Comparison of ENCODE assay signal across 23 cellular contexts in the genomic region with DNA sequence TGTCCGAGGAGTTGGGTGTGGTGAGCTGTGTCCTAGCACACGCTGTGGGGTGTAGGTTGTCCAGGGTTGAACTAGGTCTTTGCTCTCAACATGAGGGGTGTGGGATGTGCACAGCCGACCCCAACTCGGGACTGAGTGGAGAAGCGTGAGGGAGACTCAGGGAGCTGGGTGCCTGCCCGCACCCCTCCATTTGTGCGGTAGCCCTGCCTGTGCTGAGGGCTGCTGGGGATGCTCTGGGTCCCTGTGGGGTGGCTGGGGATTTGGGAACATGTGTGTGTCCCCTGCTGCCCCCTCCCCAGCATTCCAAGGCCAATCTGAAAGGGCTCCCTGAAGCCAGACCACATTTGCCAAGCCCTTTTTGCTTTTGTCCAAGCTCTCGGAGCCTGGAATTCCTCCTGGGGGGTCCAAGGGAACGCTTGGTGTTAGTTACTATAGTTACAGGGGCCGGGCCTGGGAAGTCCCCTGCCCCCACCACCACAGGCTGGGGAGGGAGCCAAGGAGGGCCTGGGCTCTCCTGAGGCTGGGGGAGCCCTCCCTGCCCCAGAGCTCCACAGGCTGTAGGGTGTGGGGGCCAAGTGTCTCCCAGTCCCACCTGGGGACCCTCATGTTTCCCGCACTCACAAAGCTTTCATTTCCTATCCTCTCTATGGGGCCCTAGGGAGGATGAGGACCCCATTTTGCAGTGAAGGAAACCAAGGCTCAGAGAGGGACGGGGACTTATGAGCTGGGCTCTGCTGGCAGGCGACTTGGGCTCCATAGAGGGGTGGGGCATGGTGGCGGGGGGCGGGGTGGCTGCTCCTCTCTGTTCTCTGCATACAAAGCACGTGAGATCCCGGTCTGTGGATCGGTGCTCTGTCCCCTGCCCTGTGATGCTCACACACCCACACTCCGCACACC. TPM values are rescaled to one million over a fixed set of nuclear protein-coding genes. Genes with fewer than 3 reads are reported as not detected.
DNase-seq lines count a peak whose midpoint lies in the region; ATAC-seq, FAIRE-seq and TF ChIP-seq lines count a peak whose summit lies in the region.
"Had no signal": no experiment of that assay in that cellular context is flagged by ENCODE, and none has a peak within 500 bp of the region (broad histone marks: within the 10 kb centered on the region; RNA-seq: fewer than 3 reads in every experiment).

No MANE protein-coding gene starts in this region.

- no peaks in the 10 kb centered on the region for H3K36me3 ChIP-seq in thyroid gland
- H3K36me3 ChIP-seq: SJSA1 had no signal

- peak overlapping the region in 58 of 59 donors; percentile 16 to 99 (median 91) for H3K27ac ChIP-seq in dorsolateral prefrontal cortex
- H3K27ac ChIP-seq in thyroid gland, result no peak overlapping the region
- H3K27ac ChIP-seq: parathyroid adenoma, PC-9, SJSA1 had no signal

- DNase-seq in NCI-H226, result peak; percentile 45
- DNase-seq in dorsolateral prefrontal cortex, result no peak
- DNase-seq in left kidney (ENCODE audit: low read depth, low spot score), result peak; percentile 47
- peak; percentile 66 for DNase-seq in retina
- no peak for DNase-seq in thyroid gland
- DNase-seq in urothelium cell line (ENCODE audit: low spot score), result no peak
- DNase-seq: activated gamma-delta T cell, Calu3, cortex of kidney, GF-D8, left cardiac atrium, NCI-H1048, NCI-H2081 treated with DMSO at 0.1 percent for 48 hours, NCI-H526 treated with DMSO at 0.1 percent for 48 hours, PC-9, small intestine, T1000 had no signal

- 66 to 77% methylated on average over 11 to 18 of the region's 19 CpGs for WGBS in thyroid gland, 2 donors

- H3K4me3 ChIP-seq in dorsolateral prefrontal cortex, result peak overlapping the region in 58 of 59 donors; percentile 10 to 70 (median 50)
- H3K4me3 ChIP-seq in thyroid gland (replicated peaks in 1 of 3), result no peak overlapping the region
- H3K4me3 ChIP-seq: K562, PC-9, SJSA1 had no signal

- no peak for ATAC-seq in GM21528 (IDR thresholded peaks at IDR 0.05; ENCODE audit: low FRiP score, unreplicated experiment)
- ATAC-seq: K562 had no signal

- intact Hi-C loops in dorsolateral prefrontal cortex (cut with DNase I) (loop anchor here in 1 of 2 donors (10.0 kb wide), 2 partner anchors 452 to 542 kb away; a partner anchor contains a TSS), thyroid gland (cut with DNase I) (no loop called here)

- no peak for TF ChIP-seq POLR2A in thyroid gland (IDR thresholded peaks at IDR 0.05)

- FAIRE-seq in urothelium cell line (lab: Jason Lieb, UNC), result no peak
- FAIRE-seq: GM12891, K562, small intestine had no signal

- H3K9me3 ChIP-seq in thyroid gland, result no peaks in the 10 kb centered on the region
- H3K9me3 ChIP-seq: SJSA1 had no signal

- no peaks in the 10 kb centered on the region for H3K27me3 ChIP-seq in dorsolateral prefrontal cortex
- no peaks in the 10 kb centered on the region for H3K27me3 ChIP-seq in thyroid gland
- H3K27me3 ChIP-seq: SJSA1 had no signal

- no peak for TF ChIP-seq CTCF in dorsolateral prefrontal cortex (IDR thresholded peaks at IDR 0.05 in 54 of 56, conservative IDR thresholded peaks at IDR 0.05 in 2 of 56; ENCODE audit: low read depth in 1 of 56, partially characterized antibody in 56 of 56)
- TF ChIP-seq CTCF in thyroid gland (IDR thresholded peaks at IDR 0.05), result no peak

- peaks cover 15 to 54% of the 10 kb centered on the region in 2 donors for H3K4me1 ChIP-seq in thyroid gland
- H3K4me1 ChIP-seq: parathyroid adenoma, SJSA1 had no signal

RNA-seq across cellular contexts. Expression of a gene that starts 1.1 kb away (rescaled TPM):
- total RNA-seq in dorsolateral prefrontal cortex (100 to 1,000 TPM in 1 of 120 experiments, 10 to 100 TPM in 119; 14.5 to 102 (median 32.1) TPM), thyroid gland (under 1 TPM in 1 of 4 donors, not detected in 3; 0.11 TPM)
- total RNA-seq: Calu3, esophagus mucosa, PC-9, SJSA1 had no signal

Comparison
In these comparisons a context has a peak if more than half of its experiments do, and no peak if none do; other contexts are left out.
1. DNase-seq: peak in NCI-H226 (single experiment), left kidney (single experiment) and retina (single experiment); none in dorsolateral prefrontal cortex (0 of 10), thyroid gland (0 of 2) and urothelium cell line (single experiment).
2. H3K27ac ChIP-seq: peak in dorsolateral prefrontal cortex (58 of 59); none in thyroid gland (0 of 3).
3. H3K4me3 ChIP-seq: peak in dorsolateral prefrontal cortex (58 of 59); none in thyroid gland (0 of 3).
4. RNA of a gene that starts 1.1 kb away (total RNA-seq): 14.5 to 102 TPM in dorsolateral prefrontal cortex; 0.11 TPM in thyroid gland; every median in the first group is over 10 times any median in the second.